ENCODE assay signal across 17 cellular contexts in the genomic region with DNA sequence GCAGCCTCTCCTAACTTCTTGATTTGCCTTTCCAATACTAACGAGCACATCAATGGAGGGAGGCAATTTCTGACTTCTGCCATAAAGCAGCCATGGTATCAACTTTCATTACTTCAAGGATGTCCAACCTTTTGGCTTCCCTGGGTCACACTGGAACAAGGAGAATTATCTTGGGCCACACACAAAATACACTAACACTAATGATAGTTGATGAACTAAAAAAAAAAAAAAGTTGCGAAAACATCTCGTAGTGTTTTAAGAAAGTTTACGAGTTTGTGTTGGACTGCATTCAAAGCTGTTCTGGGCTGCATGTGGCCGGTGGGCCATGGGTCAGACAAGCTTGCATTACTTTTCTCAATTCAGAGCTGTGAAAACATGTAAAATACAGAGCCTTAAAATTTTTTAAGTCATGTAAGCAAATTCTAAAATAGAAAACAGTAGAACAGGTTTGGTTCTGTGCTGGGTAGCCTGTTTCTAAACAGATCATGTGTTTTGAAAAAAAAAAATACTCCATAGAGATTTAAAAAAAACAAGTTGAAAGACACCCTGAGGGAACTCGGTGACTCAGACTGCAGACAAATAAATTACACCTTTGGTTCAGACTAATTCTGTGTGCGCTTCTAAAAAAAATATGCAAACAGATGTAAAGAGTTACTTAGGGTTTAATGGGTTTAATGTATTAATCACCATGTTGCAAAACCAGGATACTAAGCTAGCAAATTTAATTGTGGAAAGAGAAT. TPM values are rescaled to one million over a fixed set of nuclear protein-coding genes. Genes with fewer than 3 reads are reported as not detected.
DNase-seq lines count a peak whose midpoint lies in the region; ATAC-seq, FAIRE-seq and TF ChIP-seq lines count a peak whose summit lies in the region.
"Had no signal": no experiment of that assay in that cellular context is flagged by ENCODE, and none has a peak within 500 bp of the region (broad histone marks: within the 10 kb centered on the region; RNA-seq: fewer than 3 reads in every experiment).

No MANE protein-coding gene starts in this region.

- no peak for TF ChIP-seq POLR2A in H54 (IDR thresholded peaks at IDR 0.05; ENCODE audit: low read depth, low read length)

- H3K4me1 Mint-ChIP-seq in osteocyte (ENCODE audit: unreplicated experiment): peaks cover 29% of the 10 kb centered on the region
- H3K4me1 Mint-ChIP-seq: CD8-positive, alpha-beta memory T cell had no signal

- TF ChIP-seq CTCF in bronchial epithelial cell (IDR thresholded peaks at IDR 0.05; ENCODE audit: insufficient read depth, low read length, severe bottlenecking) (no peak), osteocyte (IDR thresholded peaks at IDR 0.05) (no peak)

- H3K27me3 ChIP-seq in bronchial epithelial cell (ENCODE audit: control insufficient read depth, insufficient read depth, low read length): no peaks in the 10 kb centered on the region
- H3K27me3 ChIP-seq: upper lobe of left lung had no signal

- intact Hi-C loops in Right ventricle myocardium inferior (cut with DNase I): no loop called here

- no peaks in the 10 kb centered on the region for H3K9me3 Mint-ChIP-seq in osteocyte (ENCODE audit: unreplicated experiment)
- H3K9me3 Mint-ChIP-seq: activated naive CD4-positive, alpha-beta T cell treated with anti-CD3 and anti-CD28 coated beads for 36 hours had no signal

- H3K36me3 Mint-ChIP-seq in osteocyte (ENCODE audit: unreplicated experiment): no peaks in the 10 kb centered on the region
- H3K36me3 Mint-ChIP-seq: CD8-positive, alpha-beta memory T cell had no signal

- FAIRE-seq in bronchial epithelial cell (lab: Jason Lieb, UNC) (no peak), H54 (lab: Jason Lieb, UNC) (no peak)

- H3K27me3 Mint-ChIP-seq in osteocyte (ENCODE audit: unreplicated experiment): no peaks in the 10 kb centered on the region

- no peak overlapping the region for H3K4me3 ChIP-seq in bronchial epithelial cell (ENCODE audit: low read depth, low read length)
- H3K4me3 ChIP-seq: HAP-1, upper lobe of left lung had no signal

- H3K27ac Mint-ChIP-seq in osteocyte (ENCODE audit: unreplicated experiment): peak overlapping the region; percentile 23
- H3K27ac Mint-ChIP-seq: activated naive CD4-positive, alpha-beta T cell treated with anti-CD3 and anti-CD28 coated beads for 36 hours; CD8-positive, alpha-beta memory T cell; dendritic cell treated with granulocyte-macrophage colony-stimulating factor and Interleukin-4, amounts not matched to agents 40 ng/mL and 50 ng/mL, for 4 days had no signal

- ATAC-seq in Right ventricle myocardium inferior (no peak), GM18858 (IDR thresholded peaks at IDR 0.05; ENCODE audit: unreplicated experiment) (no peak)

- DNase-seq in COR-L47 (lab: John Stamatoyannopoulos, UW) (peak; percentile 5), LoVo (ENCODE audit: low spot score) (peak; percentile 75), bronchial epithelial cell (ENCODE audit: low read depth) (peak; percentile 98), osteocyte (ENCODE audit: extremely low spot score, unreplicated experiment) (no peak), Right ventricle myocardium inferior (ENCODE audit: missing footprints) (no peak), H54 (ENCODE audit: insufficient read length, low spot score) (no peak)
- no peak for DNase-seq in activated CD4-positive, alpha-beta T cell treated with anti-CD3 and anti-CD28 coated beads, Interleukin-2, amount 50 U/mL, for 48 hours
- DNase-seq: activated CD4-positive, alpha-beta T cell treated with anti-CD3 and anti-CD28 coated beads, Interleukin-2, amount 50 U/mL, for 4 hours; activated naive CD4-positive, alpha-beta T cell treated with anti-CD3 and anti-CD28 coated beads for 36 hours; CD8-positive, alpha-beta memory T cell; KBM-7; NCI-H524 treated with DMSO at 0.1 percent for 48 hours; retina; upper lobe of left lung had no signal

- H3K36me3 ChIP-seq in bronchial epithelial cell (ENCODE audit: control insufficient read depth, insufficient read depth, low read length): no peaks in the 10 kb centered on the region
- H3K36me3 ChIP-seq: HAP-1, upper lobe of left lung had no signal

- H3K4me3 Mint-ChIP-seq in osteocyte (ENCODE audit: unreplicated experiment): no peak overlapping the region
- H3K4me3 Mint-ChIP-seq: activated naive CD4-positive, alpha-beta T cell treated with anti-CD3 and anti-CD28 coated beads for 36 hours; CD8-positive, alpha-beta memory T cell; dendritic cell treated with granulocyte-macrophage colony-stimulating factor and Interleukin-4, amounts not matched to agents 40 ng/mL and 50 ng/mL, for 4 days had no signal

RNA-seq across cellular contexts. Expression of gene SLC22A23, which starts 43.6 kb away (rescaled TPM):
- total RNA-seq in bronchial epithelial cell (18.7 and 20.6 TPM in 2 replicates), osteocyte (10.2 and 10.4 TPM in 2 replicates), Right ventricle myocardium inferior (5.6 TPM)

Comparison
In these comparisons a context has a peak if more than half of its experiments do, and no peak if none do; other contexts are left out.
1. DNase-seq: peak in COR-L47 (single experiment), LoVo (single experiment) and bronchial epithelial cell (single experiment); none in osteocyte (single experiment), activated CD4-positive, alpha-beta T cell treated with anti-CD3 and anti-CD28 coated beads, Interleukin-2, amount 50 U/mL, for 48 hours (0 of 2), Right ventricle myocardium inferior (single experiment) and H54 (single experiment).